ENCODE assay signal across 8 cellular contexts in genomic region chr7:139647812-139648616, GRCh38.
DNase-seq lines count a peak whose midpoint lies in the region; ATAC-seq and TF ChIP-seq lines count a peak whose summit lies in the region.

No MANE protein-coding gene starts in this region.

- no peaks in the 10 kb centered on the region for H3K9me3 Mint-ChIP-seq in T-helper 2 cell treated with Interferon-gamma antibody and Interleukin-4, amounts not matched to agents 5 μg/mL and 100 μg/mL, for 36 hours
- no peaks in the 10 kb centered on the region for H3K9me3 Mint-ChIP-seq in activated B cell treated with CpG ODN at 0.5 μM for 24 hours
- no peaks in the 10 kb centered on the region for H3K9me3 Mint-ChIP-seq in stimulated activated effector memory CD8-positive, alpha-beta T cell treated with anti-CD3 and anti-CD28 coated beads, Interleukin-12 subunit alpha, Interleukin-12 subunit beta, amount 100 ng/mL, for 72 hours

- H3K36me3 ChIP-seq in testis (ENCODE audit: low read depth, missing control alignments), result no peaks in the 10 kb centered on the region

- H3K27me3 Mint-ChIP-seq in T-helper 2 cell treated with Interferon-gamma antibody and Interleukin-4, amounts not matched to agents 5 μg/mL and 100 μg/mL, for 36 hours (ENCODE audit: low read depth), result no peaks in the 10 kb centered on the region
- no peaks in the 10 kb centered on the region for H3K27me3 Mint-ChIP-seq in activated B cell treated with CpG ODN at 0.5 μM for 24 hours

- H3K4me3 ChIP-seq in right cardiac atrium (ENCODE audit: low read length), result no peak overlapping the region
- no peak overlapping the region for H3K4me3 ChIP-seq in testis

- no peak for ATAC-seq in activated B cell treated with CpG ODN at 0.5 μM for 24 hours (ENCODE audit: low read depth)
- ATAC-seq in right cardiac atrium, result no peak
- peak; percentile 41 for ATAC-seq in stimulated activated effector memory CD8-positive, alpha-beta T cell treated with anti-CD3 and anti-CD28 coated beads, Interleukin-12 subunit alpha, Interleukin-12 subunit beta, amount 100 ng/mL, for 72 hours
- no peak for ATAC-seq in HG03442 (IDR thresholded peaks at IDR 0.05; ENCODE audit: unreplicated experiment)

- H3K4me1 ChIP-seq in right cardiac atrium (ENCODE audit: control insufficient read depth, insufficient read depth, low read length), result peaks cover 11% of the 10 kb centered on the region
- H3K4me1 ChIP-seq in testis, result no peaks in the 10 kb centered on the region

- H3K36me3 Mint-ChIP-seq in T-helper 2 cell treated with Interferon-gamma antibody and Interleukin-4, amounts not matched to agents 5 μg/mL and 100 μg/mL, for 36 hours (ENCODE audit: low read depth), result no peaks in the 10 kb centered on the region
- peaks cover 3% of the 10 kb centered on the region for H3K36me3 Mint-ChIP-seq in activated B cell treated with CpG ODN at 0.5 μM for 24 hours (ENCODE audit: low read depth)
- H3K36me3 Mint-ChIP-seq in stimulated activated effector memory CD8-positive, alpha-beta T cell treated with anti-CD3 and anti-CD28 coated beads, Interleukin-12 subunit alpha, Interleukin-12 subunit beta, amount 100 ng/mL, for 72 hours, result peaks cover 32% of the 10 kb centered on the region

- WGBS in right cardiac atrium, result 60% methylated on average over 12 of the region's 12 CpGs
- WGBS in testis, 2 donors, result 77 to 78% methylated on average over 12 of the region's 12 CpGs

- H3K27ac Mint-ChIP-seq in T-helper 2 cell treated with Interferon-gamma antibody and Interleukin-4, amounts not matched to agents 5 μg/mL and 100 μg/mL, for 36 hours, result peak overlapping the region; percentile 17
- H3K27ac Mint-ChIP-seq in activated B cell treated with CpG ODN at 0.5 μM for 24 hours, result no peak overlapping the region
- H3K27ac Mint-ChIP-seq in stimulated activated effector memory CD8-positive, alpha-beta T cell treated with anti-CD3 and anti-CD28 coated beads, Interleukin-12 subunit alpha, Interleukin-12 subunit beta, amount 100 ng/mL, for 72 hours, result peak overlapping the region; percentile 77

- no peak for TF ChIP-seq CTCF in activated B cell treated with CpG ODN at 0.5 μM for 24 hours (IDR thresholded peaks at IDR 0.05)
- no peak for TF ChIP-seq CTCF in testis (IDR thresholded peaks at IDR 0.05)

- H3K4me1 Mint-ChIP-seq in T-helper 2 cell treated with Interferon-gamma antibody and Interleukin-4, amounts not matched to agents 5 μg/mL and 100 μg/mL, for 36 hours (ENCODE audit: low read depth), result peaks cover 38% of the 10 kb centered on the region
- H3K4me1 Mint-ChIP-seq in activated B cell treated with CpG ODN at 0.5 μM for 24 hours, result peaks cover 39% of the 10 kb centered on the region
- H3K4me1 Mint-ChIP-seq in stimulated activated effector memory CD8-positive, alpha-beta T cell treated with anti-CD3 and anti-CD28 coated beads, Interleukin-12 subunit alpha, Interleukin-12 subunit beta, amount 100 ng/mL, for 72 hours, result peaks cover 56% of the 10 kb centered on the region

- H3K27me3 ChIP-seq in right cardiac atrium (ENCODE audit: control insufficient read depth, insufficient read depth) (no peaks in the 10 kb centered on the region), testis (no peaks in the 10 kb centered on the region)

- H3K27ac ChIP-seq in right cardiac atrium (ENCODE audit: low read length) (peak overlapping the region; percentile 88), testis (no peak overlapping the region)

- intact Hi-C loops in activated B cell treated with CpG ODN at 0.5 μM for 24 hours (cut with micrococcal nuclease) (loop anchor here (2.0 to 5.0 kb wide), 7 partner anchors 45 to 695 kb away; no protein-coding TSS in a partner anchor), right cardiac atrium (cut with DNase I) (loop anchor here (2.0 to 10.0 kb wide), 4 partner anchors 84 to 357 kb away; partner anchors contain the start of gene HIPK2 (in 2 of the 4)), testis (cut with DNase I; ENCODE audit: low total_unique reads) (loop anchor here (5.0 to 10.0 kb wide), 2 partner anchors 127 to 354 kb away; partner anchors contain the start of gene HIPK2)

- no peak for DNase-seq in T-helper 2 cell treated with Interferon-gamma antibody and Interleukin-4, amounts not matched to agents 5 μg/mL and 100 μg/mL, for 36 hours (ENCODE audit: low spot score)
- DNase-seq in T-helper 2 cell (no peak), activated B cell treated with CpG ODN at 0.5 μM for 24 hours (no peak), right cardiac atrium (no peak), NCI-H510A treated with DMSO at 0.1 percent for 48 hours (lab: John Stamatoyannopoulos, UW) (no peak), testis (no peak)
- DNase-seq in stimulated activated effector memory CD8-positive, alpha-beta T cell treated with anti-CD3 and anti-CD28 coated beads, Interleukin-12 subunit alpha, Interleukin-12 subunit beta, amount 100 ng/mL, for 72 hours (ENCODE audit: low spot score in 2 of 2), result no peak

- peak overlapping the region; percentile 46 for H3K4me3 Mint-ChIP-seq in T-helper 2 cell treated with Interferon-gamma antibody and Interleukin-4, amounts not matched to agents 5 μg/mL and 100 μg/mL, for 36 hours
- H3K4me3 Mint-ChIP-seq in activated B cell treated with CpG ODN at 0.5 μM for 24 hours, result peak overlapping the region; percentile 72
- peak overlapping the region; percentile 45 for H3K4me3 Mint-ChIP-seq in stimulated activated effector memory CD8-positive, alpha-beta T cell treated with anti-CD3 and anti-CD28 coated beads, Interleukin-12 subunit alpha, Interleukin-12 subunit beta, amount 100 ng/mL, for 72 hours

- no peak for TF ChIP-seq POLR2A in testis (IDR thresholded peaks at IDR 0.05)

- no peaks in the 10 kb centered on the region for H3K9me3 ChIP-seq in right cardiac atrium (ENCODE audit: control insufficient read depth, low read length)
- no peaks in the 10 kb centered on the region for H3K9me3 ChIP-seq in testis

- POLR2A ChIA-PET in activated B cell treated with CpG ODN at 0.5 μM for 24 hours (lab: Charles Lee), result interaction anchor here (1.5 to 1.7 kb wide), 2 partner anchors 14 to 25 kb away, joined by 4 to 5 read pairs; no protein-coding TSS in a partner anchor

- CTCF ChIA-PET in activated B cell treated with CpG ODN at 0.5 μM for 24 hours (lab: Charles Lee), result interaction anchor here (0.9 to 9.1 kb wide), 16 partner anchors 12 to 656 kb away, joined by 3 to 179 read pairs (median 4); partner anchors contain the start of gene HIPK2
